ENCODE assay signal across 8 cellular contexts in the genomic region with DNA sequence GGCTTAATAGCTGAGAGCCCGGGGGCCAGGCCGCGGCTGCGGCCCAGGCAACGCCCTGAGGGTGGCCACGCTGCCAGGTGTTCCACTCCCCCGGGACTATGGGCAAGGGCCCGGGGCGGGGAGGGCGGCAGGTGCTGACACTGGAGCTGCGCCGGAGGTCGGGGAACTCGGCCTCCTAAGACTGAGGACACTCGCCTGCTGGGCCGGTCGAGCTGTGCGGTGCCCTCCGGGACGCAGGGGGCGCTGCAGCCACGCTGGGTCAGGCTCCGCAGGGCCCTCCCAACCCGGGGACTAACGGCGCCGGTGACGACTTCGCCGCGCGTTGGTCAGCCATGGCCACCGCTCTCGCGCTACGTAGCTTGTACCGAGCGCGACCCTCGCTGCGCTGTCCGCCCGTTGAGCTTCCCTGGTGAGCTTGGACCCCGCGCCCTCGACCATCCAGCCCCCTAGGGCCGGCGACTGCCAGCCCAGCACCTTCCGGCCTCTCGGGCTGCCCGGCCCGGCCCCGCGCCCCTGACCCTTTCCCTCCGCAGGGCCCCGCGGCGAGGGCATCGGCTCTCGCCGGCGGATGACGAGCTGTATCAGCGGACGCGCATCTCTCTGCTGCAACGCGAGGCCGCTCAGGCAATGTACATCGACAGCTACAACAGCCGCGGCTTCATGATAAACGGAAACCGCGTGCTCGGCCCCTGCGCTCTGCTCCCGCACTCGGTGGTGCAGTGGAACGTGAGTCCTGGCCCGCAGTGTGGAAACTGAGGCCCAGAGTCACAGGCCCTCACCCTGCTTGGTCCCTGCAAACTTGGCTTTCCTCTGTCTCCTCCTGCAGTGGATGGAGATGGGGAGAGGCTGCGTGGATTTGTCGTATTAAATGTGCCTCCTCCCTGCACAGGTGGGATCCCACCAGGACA. TPM values are rescaled to one million over a fixed set of nuclear protein-coding genes. Genes with fewer than 3 reads are reported as not detected.
DNase-seq lines count a peak whose midpoint lies in the region; ATAC-seq and TF ChIP-seq lines count a peak whose summit lies in the region.

A gene with protein sequence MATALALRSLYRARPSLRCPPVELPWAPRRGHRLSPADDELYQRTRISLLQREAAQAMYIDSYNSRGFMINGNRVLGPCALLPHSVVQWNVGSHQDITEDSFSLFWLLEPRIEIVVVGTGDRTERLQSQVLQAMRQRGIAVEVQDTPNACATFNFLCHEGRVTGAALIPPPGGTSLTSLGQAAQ (plus strand): TSS at position 309 of the 908 bp plus-strand sequence. CDS start 24 bp downstream, at position 333.

- peaks cover 42% of the 10 kb centered on the region for H3K4me1 ChIP-seq in adipocyte (ENCODE audit: control insufficient read depth, insufficient read depth, low read length)
- peaks cover 0 to 75% (median 41%) of the 10 kb centered on the region in 12 donors for H3K4me1 ChIP-seq in heart left ventricle
- peaks cover 33% of the 10 kb centered on the region for H3K4me1 ChIP-seq in upper lobe of right lung

- H3K27me3 ChIP-seq in adipocyte (replicated peaks; ENCODE audit: control insufficient read depth, insufficient read depth, low read length) (no peaks in the 10 kb centered on the region), heart left ventricle (no peaks in the 10 kb centered on the region), upper lobe of right lung (no peaks in the 10 kb centered on the region)

- H3K36me3 ChIP-seq in adipocyte (ENCODE audit: control insufficient read depth, insufficient read depth, low read length, severe bottlenecking) = peaks cover 33% of the 10 kb centered on the region
- H3K36me3 ChIP-seq in heart left ventricle = peaks cover 0 to 44% (median 42%) of the 10 kb centered on the region in 9 donors
- peaks cover 41% of the 10 kb centered on the region for H3K36me3 ChIP-seq in upper lobe of right lung

- ATAC-seq in HG02642 (IDR thresholded peaks at IDR 0.05; ENCODE audit: poor library complexity, unreplicated experiment) = peak; percentile 62
- ATAC-seq in heart left ventricle = peak; percentile 64 to 87 (median 84)
- peak; percentile 89 for ATAC-seq in upper lobe of right lung

- H3K9me3 ChIP-seq in adipocyte (ENCODE audit: control insufficient read depth, low read length) = no peaks in the 10 kb centered on the region
- H3K9me3 ChIP-seq in heart left ventricle = no peaks in the 10 kb centered on the region
- no peaks in the 10 kb centered on the region for H3K9me3 ChIP-seq in upper lobe of right lung

- intact Hi-C loops in heart left ventricle (cut with DNase I) = loop anchor here in 2 of 10 donors (2.0 to 10.0 kb wide), 2 partner anchors 33 to 73 kb away; a partner anchor contains a TSS
- intact Hi-C loops in posterior vena cava (cut with DNase I) = loop anchor here in 1 of 2 donors (5.0 kb wide), 1 partner anchor 70 kb away; a partner anchor contains a TSS
- intact Hi-C loops in upper lobe of right lung (cut with DNase I) = no loop called here

- H3K4me3 ChIP-seq in GM12875 (ENCODE audit: low read depth, low read length) = peak within 1 kb of the TSS; percentile 97
- peak within 1 kb of the TSS; percentile 94 for H3K4me3 ChIP-seq in adipocyte (ENCODE audit: low read length)
- H3K4me3 ChIP-seq in heart left ventricle = peak within 1 kb of the TSS; percentile 76 to 100 (median 92)
- peak within 1 kb of the TSS; percentile 96 for H3K4me3 ChIP-seq in upper lobe of right lung

- peak within 1 kb of the TSS; percentile 94 for H3K9ac ChIP-seq in adipocyte (ENCODE audit: low read length)

- TF ChIP-seq POLR2A in heart left ventricle (IDR thresholded peaks at IDR 0.05) = peak; percentile 20 to 35

- WGBS in heart left ventricle, 4 donors = 1% methylated on average over 36 to 83 of the region's 83 CpGs

- peak within 1 kb of the TSS; percentile 99 to 100 (median 100) for H3K27ac ChIP-seq in heart left ventricle
- peak within 1 kb of the TSS; percentile 97 for H3K27ac ChIP-seq in upper lobe of right lung

- DNase-seq in NCI-H1092 treated with DMSO at 0.1 percent for 48 hours (lab: John Stamatoyannopoulos, UW) (peak; percentile 86), T follicular helper cell (ENCODE audit: low read depth) (peak; percentile 85), adipocyte (ENCODE audit: low read depth) (peak; percentile 97), heart left ventricle (peak; percentile 93 to 97 (median 94)), posterior vena cava (ENCODE audit: low spot score) (peak; percentile 98), upper lobe of right lung (peak; percentile 98)

- TF ChIP-seq CTCF in GM12875 (IDR thresholded peaks at IDR 0.05; ENCODE audit: borderline replicate concordance, insufficient read depth, low read depth, low read length) (peak; percentile 98), heart left ventricle (IDR thresholded peaks at IDR 0.05) (peak; percentile 89 to 100 (median 98)), upper lobe of right lung (IDR thresholded peaks at IDR 0.05) (peak; percentile 99)

RNA-seq across cellular contexts. Expression of the gene that starts here (rescaled TPM):
- total RNA-seq in heart left ventricle (100 to 1,000 TPM; 140 to 308 (median 160) TPM), posterior vena cava (10 to 100 TPM; 57.8 to 62.0 TPM), upper lobe of right lung (77.6 TPM)
- polyA plus RNA-seq in heart left ventricle = 100 to 1,000 TPM; 119 to 273 TPM

Comparison
In these comparisons a context has a peak if more than half of its experiments do, and no peak if none do; other contexts are left out.
1. Peak in every context shown above with its lines: DNase-seq, ATAC-seq, H3K4me3 ChIP-seq and H3K27ac ChIP-seq.